In genomic region chr2:197889041-197889440, GRCh38 we compare ENCODE assay signal across 7 cellular contexts.
DNase-seq lines count a peak whose midpoint lies in the region; ATAC-seq and TF ChIP-seq lines count a peak whose summit lies in the region.

No MANE protein-coding gene starts in this region.

- no peak for TF ChIP-seq CTCF in suprapubic skin (IDR thresholded peaks at IDR 0.05)

- peaks cover 2% of the 10 kb centered on the region for H3K36me3 Mint-ChIP-seq in activated naive CD4-positive, alpha-beta T cell treated with anti-CD3 and anti-CD28 coated beads, Interleukin-2, amount 10 ng/mL, durations not matched to agents 7 days and 5 days

- H3K27me3 Mint-ChIP-seq in activated naive CD4-positive, alpha-beta T cell treated with anti-CD3 and anti-CD28 coated beads, Interleukin-2, amount 10 ng/mL, durations not matched to agents 7 days and 5 days: no peaks in the 10 kb centered on the region

- DNase-seq in activated naive CD4-positive, alpha-beta T cell treated with anti-CD3 and anti-CD28 coated beads, Interleukin-2, amount 10 ng/mL, durations not matched to agents 7 days and 5 days: peak; percentile 42
- peak; percentile 71 for DNase-seq in kidney tubule cell (ENCODE audit: low spot score)
- no peak for DNase-seq in suprapubic skin (ENCODE audit: low spot score in 2 of 2)
- DNase-seq in HuH-7.5 (ENCODE audit: low spot score): no peak

- H3K36me3 ChIP-seq in HUES6 (ENCODE audit: control insufficient read depth, insufficient read depth, low read length) (no peaks in the 10 kb centered on the region), suprapubic skin (no peaks in the 10 kb centered on the region)

- H3K9me3 ChIP-seq in HUES6 (ENCODE audit: control insufficient read depth, insufficient read depth, low read depth, low read length): no peaks in the 10 kb centered on the region
- H3K9me3 ChIP-seq in suprapubic skin: no peaks in the 10 kb centered on the region

- H3K4me1 ChIP-seq in HUES6 (ENCODE audit: control insufficient read depth, insufficient read depth, low read length) (peaks cover 20% of the 10 kb centered on the region), suprapubic skin (peaks cover 6% of the 10 kb centered on the region)

- peak overlapping the region; percentile 37 for H3K9ac ChIP-seq in HUES6 (ENCODE audit: low read length)

- WGBS in suprapubic skin: 10% methylated on average over 2 of the region's 2 CpGs

- H3K27me3 ChIP-seq in HUES6 (ENCODE audit: control insufficient read depth, insufficient read depth, low read length): no peaks in the 10 kb centered on the region
- H3K27me3 ChIP-seq in suprapubic skin: no peaks in the 10 kb centered on the region

- no peak for TF ChIP-seq EP300 in suprapubic skin (IDR thresholded peaks at IDR 0.05)

- H3K27ac Mint-ChIP-seq in activated naive CD4-positive, alpha-beta T cell treated with anti-CD3 and anti-CD28 coated beads, Interleukin-2, amount 10 ng/mL, durations not matched to agents 7 days and 5 days: peak overlapping the region; percentile 90

- H3K27ac ChIP-seq in HUES6 (ENCODE audit: low read depth, low read length) (peak overlapping the region; percentile 76), suprapubic skin (no peak overlapping the region)

- peak; percentile 100 for ATAC-seq in GM18502 (IDR thresholded peaks at IDR 0.05; ENCODE audit: poor library complexity, unreplicated experiment)
- ATAC-seq in GM21619 (IDR thresholded peaks at IDR 0.05; ENCODE audit: unreplicated experiment): peak; percentile 96

- CTCF ChIA-PET in activated naive CD4-positive, alpha-beta T cell treated with anti-CD3 and anti-CD28 coated beads, Interleukin-2, amount 10 ng/mL, durations not matched to agents 7 days and 5 days (lab: Charles Lee): no interaction called here

- H3K4me3 ChIP-seq in HUES6 (ENCODE audit: low read depth, low read length) (no peak overlapping the region), suprapubic skin (no peak overlapping the region)

- TF ChIP-seq POLR2A in suprapubic skin (IDR thresholded peaks at IDR 0.05): no peak

- peaks cover 48% of the 10 kb centered on the region for H3K4me1 Mint-ChIP-seq in activated naive CD4-positive, alpha-beta T cell treated with anti-CD3 and anti-CD28 coated beads, Interleukin-2, amount 10 ng/mL, durations not matched to agents 7 days and 5 days

- peak overlapping the region; percentile 37 for H3K4me3 Mint-ChIP-seq in activated naive CD4-positive, alpha-beta T cell treated with anti-CD3 and anti-CD28 coated beads, Interleukin-2, amount 10 ng/mL, durations not matched to agents 7 days and 5 days

- H3K9me3 Mint-ChIP-seq in activated naive CD4-positive, alpha-beta T cell treated with anti-CD3 and anti-CD28 coated beads, Interleukin-2, amount 10 ng/mL, durations not matched to agents 7 days and 5 days: no peaks in the 10 kb centered on the region

Comparison
In these comparisons a context has a peak if more than half of its experiments do, and no peak if none do; other contexts are left out.
1. DNase-seq: peak in activated naive CD4-positive, alpha-beta T cell treated with anti-CD3 and anti-CD28 coated beads, Interleukin-2, amount 10 ng/mL, durations not matched to agents 7 days and 5 days (single experiment) and kidney tubule cell (single experiment); none in suprapubic skin (0 of 2) and HuH-7.5 (single experiment).